Comparison of ENCODE assay signal across 33 cellular contexts in the genomic region with DNA sequence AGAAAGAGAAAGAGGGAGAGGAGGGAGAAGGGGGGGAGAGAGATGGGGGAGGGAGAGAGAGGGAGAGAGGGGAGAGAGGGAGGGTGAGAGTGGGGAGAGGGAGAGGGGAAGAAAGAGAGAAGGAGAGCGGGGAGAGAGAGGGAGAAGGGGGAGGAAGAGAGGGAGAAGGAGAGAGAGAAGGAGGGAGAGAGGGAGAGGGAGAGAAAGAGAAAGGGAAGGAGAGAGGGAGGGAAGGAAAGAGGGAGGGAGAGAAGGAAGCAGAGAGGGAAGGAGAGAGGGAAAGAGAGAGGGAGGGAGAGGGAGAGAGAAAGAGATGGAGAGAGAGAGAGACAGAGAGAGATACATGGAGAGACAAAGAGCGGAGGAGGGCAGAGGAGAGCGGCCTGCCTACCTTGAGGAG. TPM values are rescaled to one million over a fixed set of nuclear protein-coding genes. Genes with fewer than 3 reads are reported as not detected.
"Had no signal": no experiment of that assay in that cellular context is flagged by ENCODE, and none has a peak within 500 bp of the region (broad histone marks: within the 10 kb centered on the region; RNA-seq: fewer than 3 reads in every experiment).

No MANE protein-coding gene starts in this region.

- H3K9me3 Mint-ChIP-seq: dendritic cell treated with granulocyte-macrophage colony-stimulating factor and Interleukin-4, amounts not matched to agents 40 ng/mL and 50 ng/mL, for 4 days; effector memory CD8-positive, alpha-beta T cell; endodermal cell; mesothelial cell of epicardium; naive B cell had no signal

- H3K36me3 Mint-ChIP-seq: mesothelial cell of epicardium, naive B cell had no signal

- H3K4me1 Mint-ChIP-seq: naive B cell had no signal

- H3K27me3 ChIP-seq: colonic mucosa had no signal

- FAIRE-seq: endometrium, islet of Langerhans, keratinocyte had no signal

- H3K4me3 Mint-ChIP-seq: dendritic cell treated with granulocyte-macrophage colony-stimulating factor and Interleukin-4, amounts not matched to agents 40 ng/mL and 50 ng/mL, for 4 days; effector memory CD8-positive, alpha-beta T cell; endodermal cell; mesothelial cell of epicardium; naive B cell had no signal

- H3K9me3 ChIP-seq: colonic mucosa, esophagus squamous epithelium, gastrocnemius medialis, heart right ventricle, left lung, lower lobe of right lung, mucosa of descending colon had no signal

- H3K4me3 ChIP-seq: colonic mucosa, esophagus squamous epithelium, gastrocnemius medialis, heart right ventricle, left lung, lower lobe of right lung, mucosa of descending colon had no signal

- H3K36me3 ChIP-seq: colonic mucosa, esophagus squamous epithelium, gastrocnemius medialis, heart right ventricle, left lung, lower lobe of right lung had no signal

- H3K4me1 ChIP-seq: colonic mucosa, esophagus squamous epithelium, gastrocnemius medialis, left lung, lower lobe of right lung had no signal

- H3K27ac Mint-ChIP-seq: dendritic cell treated with granulocyte-macrophage colony-stimulating factor and Interleukin-4, amounts not matched to agents 40 ng/mL and 50 ng/mL, for 4 days; effector memory CD8-positive, alpha-beta T cell; endodermal cell; mesothelial cell of epicardium; naive B cell had no signal

- ATAC-seq: effector memory CD8-positive, alpha-beta T cell; gastrocnemius medialis; heart right ventricle; left cardiac atrium; left lung; left ventricle myocardium superior; lower lobe of right lung had no signal

- H3K27ac ChIP-seq: colonic mucosa, epithelial cell of prostate, esophagus squamous epithelium, gastrocnemius medialis, heart right ventricle, left lung, lower lobe of right lung had no signal

- DNase-seq: cortex of kidney; effector CD8-positive, alpha-beta T cell; effector memory CD8-positive, alpha-beta T cell; endodermal cell; esophagus squamous epithelium; foreskin fibroblast; foreskin melanocyte; gastrocnemius medialis; glutamatergic neuron; head of caudate nucleus; heart right ventricle; hippocampal formation; left cardiac atrium; left lung; left ventricle myocardium superior; lower lobe of right lung; mesenchymal stem cell; naive B cell had no signal

RNA-seq across cellular contexts. Expression of a gene that starts 23.8 kb away (rescaled TPM):
- total RNA-seq: dermis microvascular lymphatic vessel endothelial cell, esophagus mucosa, gastrocnemius medialis, glomerular endothelial cell, kidney epithelial cell, lung microvascular endothelial cell, myocyte had no signal
- polyA plus RNA-seq: keratinocyte had no signal

RNA-seq across cellular contexts. Expression of a gene that starts 24.6 kb away (rescaled TPM):
- total RNA-seq: dermis microvascular lymphatic vessel endothelial cell, gastrocnemius medialis, glomerular endothelial cell, heart right ventricle, kidney epithelial cell, left cardiac atrium, left ventricle myocardium superior, lung microvascular endothelial cell, mesenteric fat pad had no signal
- polyA plus RNA-seq: heart right ventricle had no signal
